1 cellular context compared by ENCODE assay signal in the genomic region with DNA sequence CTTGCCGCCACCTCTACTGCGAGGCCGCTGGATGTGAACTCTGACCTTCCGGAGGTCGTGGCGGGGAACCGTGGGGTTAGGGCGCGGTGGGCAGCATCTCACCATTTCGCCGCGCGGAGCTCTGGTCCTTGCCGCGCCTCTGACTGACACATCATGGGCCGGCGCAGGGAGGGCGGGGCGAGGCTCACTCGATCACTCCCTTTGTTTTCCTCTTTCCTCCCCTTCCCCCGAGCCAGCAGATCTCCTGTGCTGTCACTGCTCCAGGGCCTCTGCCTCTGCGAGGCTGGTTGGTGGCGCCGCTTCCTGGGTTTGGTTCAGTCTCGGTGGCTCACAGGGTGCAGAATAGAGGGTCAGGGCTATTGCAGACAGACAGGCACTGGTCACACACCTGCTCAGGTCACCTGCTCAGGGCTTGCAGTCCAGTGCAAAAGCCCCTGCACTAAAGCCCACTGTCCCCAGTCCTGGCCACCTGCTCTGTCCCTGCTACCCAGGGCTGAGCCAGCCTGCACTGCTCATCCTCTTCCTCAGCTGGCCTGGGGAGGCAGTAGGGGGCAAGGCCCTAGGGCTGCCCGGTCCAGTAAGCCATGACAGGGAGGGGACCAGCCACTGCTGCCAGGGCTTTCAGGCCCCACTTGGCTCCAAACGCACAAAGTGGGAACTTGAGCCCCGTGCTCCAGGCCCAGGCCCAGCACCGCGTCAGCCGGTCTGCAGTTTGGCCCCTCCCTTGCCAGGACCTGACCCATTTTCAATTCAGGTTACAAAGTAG.
TF ChIP-seq lines count a peak whose summit lies in the region.

No MANE protein-coding gene starts in this region.

TF ChIP-seq in GM23338, 12 proteins besides CTCF, POLR2A, EP300 and RAD21:
- TF ChIP-seq, protein P1, sequence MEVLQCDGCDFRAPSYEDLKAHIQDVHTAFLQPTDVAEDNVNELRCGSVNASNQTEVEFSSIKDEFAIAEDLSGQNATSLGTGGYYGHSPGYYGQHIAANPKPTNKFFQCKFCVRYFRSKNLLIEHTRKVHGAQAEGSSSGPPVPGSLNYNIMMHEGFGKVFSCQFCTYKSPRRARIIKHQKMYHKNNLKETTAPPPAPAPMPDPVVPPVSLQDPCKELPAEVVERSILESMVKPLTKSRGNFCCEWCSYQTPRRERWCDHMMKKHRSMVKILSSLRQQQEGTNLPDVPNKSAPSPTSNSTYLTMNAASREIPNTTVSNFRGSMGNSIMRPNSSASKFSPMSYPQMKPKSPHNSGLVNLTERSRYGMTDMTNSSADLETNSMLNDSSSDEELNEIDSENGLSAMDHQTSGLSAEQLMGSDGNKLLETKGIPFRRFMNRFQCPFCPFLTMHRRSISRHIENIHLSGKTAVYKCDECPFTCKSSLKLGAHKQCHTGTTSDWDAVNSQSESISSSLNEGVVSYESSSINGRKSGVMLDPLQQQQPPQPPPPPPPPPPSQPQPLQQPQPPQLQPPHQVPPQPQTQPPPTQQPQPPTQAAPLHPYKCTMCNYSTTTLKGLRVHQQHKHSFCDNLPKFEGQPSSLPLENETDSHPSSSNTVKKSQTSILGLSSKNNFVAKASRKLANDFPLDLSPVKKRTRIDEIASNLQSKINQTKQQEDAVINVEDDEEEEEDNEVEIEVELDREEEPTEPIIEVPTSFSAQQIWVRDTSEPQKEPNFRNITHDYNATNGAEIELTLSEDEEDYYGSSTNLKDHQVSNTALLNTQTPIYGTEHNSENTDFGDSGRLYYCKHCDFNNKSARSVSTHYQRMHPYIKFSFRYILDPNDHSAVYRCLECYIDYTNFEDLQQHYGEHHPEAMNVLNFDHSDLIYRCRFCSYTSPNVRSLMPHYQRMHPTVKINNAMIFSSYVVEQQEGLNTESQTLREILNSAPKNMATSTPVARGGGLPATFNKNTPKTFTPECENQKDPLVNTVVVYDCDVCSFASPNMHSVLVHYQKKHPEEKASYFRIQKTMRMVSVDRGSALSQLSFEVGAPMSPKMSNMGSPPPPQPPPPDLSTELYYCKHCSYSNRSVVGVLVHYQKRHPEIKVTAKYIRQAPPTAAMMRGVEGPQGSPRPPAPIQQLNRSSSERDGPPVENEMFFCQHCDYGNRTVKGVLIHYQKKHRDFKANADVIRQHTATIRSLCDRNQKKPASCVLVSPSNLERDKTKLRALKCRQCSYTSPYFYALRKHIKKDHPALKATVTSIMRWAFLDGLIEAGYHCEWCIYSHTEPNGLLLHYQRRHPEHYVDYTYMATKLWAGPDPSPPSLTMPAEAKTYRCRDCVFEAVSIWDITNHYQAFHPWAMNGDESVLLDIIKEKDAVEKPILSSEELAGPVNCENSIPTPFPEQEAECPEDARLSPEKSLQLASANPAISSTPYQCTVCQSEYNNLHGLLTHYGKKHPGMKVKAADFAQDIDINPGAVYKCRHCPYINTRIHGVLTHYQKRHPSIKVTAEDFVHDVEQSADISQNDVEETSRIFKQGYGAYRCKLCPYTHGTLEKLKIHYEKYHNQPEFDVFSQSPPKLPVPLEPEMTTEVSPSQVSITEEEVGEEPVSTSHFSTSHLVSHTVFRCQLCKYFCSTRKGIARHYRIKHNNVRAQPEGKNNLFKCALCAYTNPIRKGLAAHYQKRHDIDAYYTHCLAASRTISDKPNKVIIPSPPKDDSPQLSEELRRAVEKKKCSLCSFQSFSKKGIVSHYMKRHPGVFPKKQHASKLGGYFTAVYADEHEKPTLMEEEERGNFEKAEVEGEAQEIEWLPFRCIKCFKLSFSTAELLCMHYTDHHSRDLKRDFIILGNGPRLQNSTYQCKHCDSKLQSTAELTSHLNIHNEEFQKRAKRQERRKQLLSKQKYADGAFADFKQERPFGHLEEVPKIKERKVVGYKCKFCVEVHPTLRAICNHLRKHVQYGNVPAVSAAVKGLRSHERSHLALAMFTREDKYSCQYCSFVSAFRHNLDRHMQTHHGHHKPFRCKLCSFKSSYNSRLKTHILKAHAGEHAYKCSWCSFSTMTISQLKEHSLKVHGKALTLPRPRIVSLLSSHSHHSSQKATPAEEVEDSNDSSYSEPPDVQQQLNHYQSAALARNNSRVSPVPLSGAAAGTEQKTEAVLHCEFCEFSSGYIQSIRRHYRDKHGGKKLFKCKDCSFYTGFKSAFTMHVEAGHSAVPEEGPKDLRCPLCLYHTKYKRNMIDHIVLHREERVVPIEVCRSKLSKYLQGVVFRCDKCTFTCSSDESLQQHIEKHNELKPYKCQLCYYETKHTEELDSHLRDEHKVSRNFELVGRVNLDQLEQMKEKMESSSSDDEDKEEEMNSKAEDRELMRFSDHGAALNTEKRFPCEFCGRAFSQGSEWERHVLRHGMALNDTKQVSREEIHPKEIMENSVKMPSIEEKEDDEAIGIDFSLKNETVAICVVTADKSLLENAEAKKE (CRISPR knock-in tag; IDR thresholded peaks at IDR 0.05), result no peak
- TF ChIP-seq JUNB (IDR thresholded peaks at IDR 0.05; ENCODE audit: unreplicated experiment) (no peak), EZH2 (IDR thresholded peaks at IDR 0.05; ENCODE audit: low read depth, unreplicated experiment) (no peak)
